ENCODE assay signal across 9 cellular contexts in the genomic region with DNA sequence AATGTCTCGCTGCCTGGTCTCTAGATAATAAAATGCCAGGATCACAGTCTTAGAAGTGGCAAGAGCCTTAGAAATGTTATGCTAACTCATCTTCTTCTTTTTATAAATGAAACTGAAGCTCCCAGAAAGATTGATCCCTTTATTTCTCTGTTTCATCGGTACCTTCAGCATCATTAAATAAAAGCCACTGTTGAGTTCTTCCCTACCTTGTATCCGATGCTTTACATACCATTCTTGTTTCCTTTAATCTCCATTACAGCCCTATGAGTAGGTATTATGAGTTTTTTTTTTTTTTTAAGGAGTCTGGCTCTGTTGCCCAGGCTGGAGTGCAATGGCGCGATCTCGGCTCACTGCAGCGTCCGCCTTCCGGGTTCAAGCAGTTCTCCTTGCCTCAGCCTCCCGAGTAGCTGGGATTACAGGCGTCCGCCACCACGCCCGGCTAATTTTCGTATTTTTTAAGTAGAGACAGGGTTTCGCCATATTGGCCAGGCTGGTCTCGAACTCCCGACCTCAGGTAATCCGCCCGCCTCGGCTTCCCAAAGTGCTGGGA. TPM values are rescaled to one million over a fixed set of nuclear protein-coding genes. Genes with fewer than 3 reads are reported as not detected.
DNase-seq lines count a peak whose midpoint lies in the region; ATAC-seq and TF ChIP-seq lines count a peak whose summit lies in the region.
"Had no signal": no experiment of that assay in that cellular context is flagged by ENCODE, and none has a peak within 500 bp of the region (broad histone marks: within the 10 kb centered on the region; RNA-seq: fewer than 3 reads in every experiment).

No MANE protein-coding gene starts in this region.

- peaks cover 31% of the 10 kb centered on the region for H3K4me1 Mint-ChIP-seq in activated naive CD4-positive, alpha-beta T cell treated with anti-CD3 and anti-CD28 coated beads, Interleukin-2, amount 50 U/mL, for 24 hours
- H3K4me1 Mint-ChIP-seq in brain: peaks cover 44% of the 10 kb centered on the region

- DNase-seq in activated naive CD4-positive, alpha-beta T cell (lab: John Stamatoyannopoulos, UW): no peak
- DNase-seq in upper lobe of right lung (no peak), T-helper 9 cell (no peak), DMS153 treated with DMSO at 0.1 percent for 48 hours (lab: John Stamatoyannopoulos, UW; ENCODE audit: unreplicated experiment) (no peak)
- no peak for DNase-seq in effector CD8-positive, alpha-beta T cell (lab: John Stamatoyannopoulos, UW)

- ATAC-seq in upper lobe of right lung: no peak

- peak overlapping the region; percentile 82 for H3K27ac Mint-ChIP-seq in activated naive CD4-positive, alpha-beta T cell treated with anti-CD3 and anti-CD28 coated beads, Interleukin-2, amount 50 U/mL, for 24 hours
- H3K27ac Mint-ChIP-seq in brain: peak overlapping the region; percentile 97 to 99 (median 99)

- H3K4me1 ChIP-seq in mesodermal cell (ENCODE audit: control insufficient read depth, insufficient read depth, low read length, poor library complexity, severe bottlenecking): peaks cover 14% of the 10 kb centered on the region
- peaks cover 14% of the 10 kb centered on the region for H3K4me1 ChIP-seq in upper lobe of right lung

- H3K27ac ChIP-seq in mesodermal cell (ENCODE audit: low read depth, low read length, severe bottlenecking) (peak overlapping the region; percentile 88), upper lobe of right lung (peak overlapping the region; percentile 80)

- H3K4me3 ChIP-seq in mesodermal cell (ENCODE audit: extremely low read depth, insufficient read depth, low read length, poor library complexity, severe bottlenecking) (peak overlapping the region; percentile 99), upper lobe of right lung (peak overlapping the region; percentile 99)

- peaks cover 3% of the 10 kb centered on the region for H3K36me3 Mint-ChIP-seq in activated naive CD4-positive, alpha-beta T cell treated with anti-CD3 and anti-CD28 coated beads, Interleukin-2, amount 50 U/mL, for 24 hours
- peaks cover 10% of the 10 kb centered on the region for H3K36me3 Mint-ChIP-seq in brain

- intact Hi-C loops in upper lobe of right lung (cut with DNase I): loop anchor here (10.0 kb wide), 1 partner anchor 124 kb away; no protein-coding TSS in a partner anchor

- 89 to 94% methylated on average over 15 to 16 of the region's 21 CpGs for WGBS in mesodermal cell (ENCODE audit: insufficient coverage in 2 of 2), 2 experiments

- no peaks in the 10 kb centered on the region for H3K27me3 ChIP-seq in upper lobe of right lung

- peak overlapping the region; percentile 99 for H3K4me3 Mint-ChIP-seq in activated naive CD4-positive, alpha-beta T cell treated with anti-CD3 and anti-CD28 coated beads, Interleukin-2, amount 50 U/mL, for 24 hours
- peak overlapping the region; percentile 98 to 100 (median 99) for H3K4me3 Mint-ChIP-seq in brain

- H3K36me3 ChIP-seq in mesodermal cell (ENCODE audit: control insufficient read depth, insufficient read depth, low read length): peaks cover 8% of the 10 kb centered on the region
- H3K36me3 ChIP-seq in upper lobe of right lung: peaks cover 6% of the 10 kb centered on the region

- H3K9me3 ChIP-seq in mesodermal cell (ENCODE audit: control insufficient read depth, low read length) (no peaks in the 10 kb centered on the region), upper lobe of right lung (no peaks in the 10 kb centered on the region)

- H3K9me3 Mint-ChIP-seq in activated naive CD4-positive, alpha-beta T cell treated with anti-CD3 and anti-CD28 coated beads, Interleukin-2, amount 50 U/mL, for 24 hours: no peaks in the 10 kb centered on the region
- no peaks in the 10 kb centered on the region for H3K9me3 Mint-ChIP-seq in brain

- TF ChIP-seq CTCF in brain (conservative IDR thresholded peaks at IDR 0.05): no peak
- TF ChIP-seq CTCF in upper lobe of right lung (IDR thresholded peaks at IDR 0.05): no peak

- peaks cover 5% of the 10 kb centered on the region for H3K27me3 Mint-ChIP-seq in activated naive CD4-positive, alpha-beta T cell treated with anti-CD3 and anti-CD28 coated beads, Interleukin-2, amount 50 U/mL, for 24 hours
- H3K27me3 Mint-ChIP-seq in brain: peaks cover 34% of the 10 kb centered on the region

RNA-seq across cellular contexts. Expression of a gene that starts 0.8 kb away (rescaled TPM):
- polyA plus RNA-seq in brain (ENCODE audit: insufficient read depth, low read depth, low replicate concordance): 20.1 TPM
- 32.6 TPM for polyA plus RNA-seq in mesodermal cell (2013, experiment 1 of 2)
- 29.4 TPM for polyA plus RNA-seq in mesodermal cell (2013, experiment 2 of 2)
- total RNA-seq in upper lobe of right lung: 33.5 TPM

RNA-seq across cellular contexts. Expression of a gene that starts 13.0 kb away (rescaled TPM):
- not detected for polyA plus RNA-seq in brain (ENCODE audit: insufficient read depth, low read depth, low replicate concordance)
- not detected for polyA plus RNA-seq in mesodermal cell (2013, experiment 1 of 2)
- not detected for polyA plus RNA-seq in mesodermal cell (2013, experiment 2 of 2)
- total RNA-seq in upper lobe of right lung: not detected
- total RNA-seq: dermis microvascular lymphatic vessel endothelial cell had no signal

RNA-seq across cellular contexts. Expression of a gene that starts 34.3 kb away (rescaled TPM):
- polyA plus RNA-seq in brain (ENCODE audit: insufficient read depth, low read depth, low replicate concordance): not detected
- not detected for polyA plus RNA-seq in mesodermal cell (2013, experiment 1 of 2)
- 0.25 TPM for polyA plus RNA-seq in mesodermal cell (2013, experiment 2 of 2)
- total RNA-seq in upper lobe of right lung: not detected
